Comparison of ENCODE assay signal across 10 cellular contexts in the genomic region with DNA sequence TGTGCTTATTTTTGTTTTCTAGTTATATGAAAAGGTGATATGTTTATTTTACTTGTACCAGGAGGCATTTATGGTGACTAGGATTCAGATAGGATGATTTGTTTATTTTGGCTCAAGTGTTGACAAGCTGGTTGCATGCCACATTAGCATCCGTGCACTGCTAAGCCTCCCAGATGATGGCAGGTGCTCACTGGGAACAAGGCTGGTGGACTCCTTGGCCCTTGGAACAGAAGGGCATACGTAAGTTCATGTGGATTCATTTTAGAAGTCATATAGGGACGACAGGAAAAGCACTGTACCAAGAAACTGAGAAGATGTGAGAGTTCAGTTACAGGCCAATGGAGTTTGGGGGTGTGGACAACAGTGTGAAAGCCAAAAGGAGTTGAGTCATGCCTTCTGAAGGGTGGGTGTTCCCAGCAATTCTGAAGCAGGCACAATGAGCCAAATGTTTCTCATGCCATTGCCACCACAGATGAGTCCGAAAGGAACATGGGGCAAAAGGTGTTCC.
DNase-seq lines count a peak whose midpoint lies in the region; ATAC-seq, FAIRE-seq and TF ChIP-seq lines count a peak whose summit lies in the region.
"Had no signal": no experiment of that assay in that cellular context is flagged by ENCODE, and none has a peak within 500 bp of the region (broad histone marks: within the 10 kb centered on the region; RNA-seq: fewer than 3 reads in every experiment).

No MANE protein-coding gene starts in this region.

- no peak overlapping the region for H2BK120ac ChIP-seq in mesenchymal stem cell (ENCODE audit: low read depth, low read length)

- RAD21 ChIA-PET in GM12878 (lab: Charles Lee; ENCODE audit: unreplicated experiment) = no interaction called here

- no peaks in the 10 kb centered on the region for H3K27me3 Mint-ChIP-seq in naive thymus-derived CD4-positive, alpha-beta T cell
- H3K27me3 Mint-ChIP-seq: B cell had no signal

- no peak overlapping the region for H4K8ac ChIP-seq in mesenchymal stem cell (ENCODE audit: low read length)

- peak; percentile 54; the same call in 2 of the 3 replicates for ATAC-seq in GM12878
- ATAC-seq in naive thymus-derived CD4-positive, alpha-beta T cell = no peak

- H3K79me2 ChIP-seq in GM12878 (ENCODE audit: control insufficient read depth, insufficient read depth, low read length) = no peaks in the 10 kb centered on the region

- H4K20me1 ChIP-seq in GM12878 (ENCODE audit: control insufficient read depth, insufficient read depth) = no peaks in the 10 kb centered on the region

- DNase-seq in NCI-H1436 (lab: John Stamatoyannopoulos, UW) (peak; percentile 11), NCI-H1436 treated with DMSO at 0.1 percent for 48 hours (lab: John Stamatoyannopoulos, UW) (no peak), NCI-H1417 treated with DMSO at 0.1 percent for 48 hours (lab: John Stamatoyannopoulos, UW) (peak; percentile 32), GM12878 (ENCODE audit: low read depth, low spot score) (no peak), mesenchymal stem cell (peak; percentile 84), iPS-NIHi7 (ENCODE audit: extremely low spot score) (no peak), suprapubic skin (ENCODE audit: low spot score in 2 of 2) (no peak)
- DNase-seq in naive thymus-derived CD4-positive, alpha-beta T cell = no peak

- TF ChIP-seq POLR2A in GM12878 (IDR thresholded peaks at IDR 0.05; ENCODE audit: low read depth, low read length) (no peak), suprapubic skin (IDR thresholded peaks at IDR 0.05) (no peak)

- H3K4me2 ChIP-seq in GM12878 (ENCODE audit: control insufficient read depth, insufficient read depth) (peak overlapping the region; percentile 61), mesenchymal stem cell (ENCODE audit: low read length, poor library complexity, severe bottlenecking) (no peak overlapping the region)

- H3K9ac ChIP-seq in GM12878 (ENCODE audit: control insufficient read depth, insufficient read depth, low read length) (no peak overlapping the region), mesenchymal stem cell (ENCODE audit: low read length) (peak overlapping the region; percentile 38)

- H3K9me3 ChIP-seq in GM12878 (replicated peaks; ENCODE audit: control insufficient read depth, insufficient read depth, low read length) = no peaks in the 10 kb centered on the region
- H3K9me3 ChIP-seq in mesenchymal stem cell (ENCODE audit: control insufficient read depth, low read length) = no peaks in the 10 kb centered on the region
- no peaks in the 10 kb centered on the region for H3K9me3 ChIP-seq in naive thymus-derived CD4-positive, alpha-beta T cell (ENCODE audit: control insufficient read depth in 2 of 3, low read length in 3 of 3)
- H3K9me3 ChIP-seq in suprapubic skin = no peaks in the 10 kb centered on the region

- peak overlapping the region; percentile 1 for H4K91ac ChIP-seq in mesenchymal stem cell (ENCODE audit: low read length)

- H3K23ac ChIP-seq in mesenchymal stem cell (ENCODE audit: low read length in 2 of 2) = no peak overlapping the region

- H3K9me3 Mint-ChIP-seq in naive thymus-derived CD4-positive, alpha-beta T cell = no peaks in the 10 kb centered on the region
- H3K9me3 Mint-ChIP-seq: T-helper 1 cell treated with Interleukin-12 subunit alpha and Interleukin-12 subunit beta and Interleukin-4 antibody, amounts not matched to agents 30 μg/mL and 1 μg/mL, for 36 hours had no signal

- peaks cover 7 to 17% (median 11%) of the 10 kb centered on the region in 7 donors for H3K4me1 Mint-ChIP-seq in naive thymus-derived CD4-positive, alpha-beta T cell

- H3K27ac ChIP-seq in GM12878 (ENCODE audit: control insufficient read depth, insufficient read depth) (0 out of 2 replicates have a peak overlapping the region, but pooled peaks have one; percentile 13), mesenchymal stem cell (ENCODE audit: low read length, poor library complexity, severe bottlenecking) (peak overlapping the region; percentile 8), suprapubic skin (no peak overlapping the region)
- H3K27ac ChIP-seq in naive thymus-derived CD4-positive, alpha-beta T cell (ENCODE audit: low read depth, low read length) = no peak overlapping the region

- no peak overlapping the region for H3K4ac ChIP-seq in mesenchymal stem cell (ENCODE audit: low read depth in 1 of 2, low read length in 2 of 2)

- FAIRE-seq in GM12878 (lab: Jason Lieb, UNC) = no peak

- no peak overlapping the region for H2BK5ac ChIP-seq in mesenchymal stem cell (ENCODE audit: low read depth, low read length, poor library complexity, severe bottlenecking)

- H3K27me3 ChIP-seq in GM12878 (replicated peaks in 1 of 2; ENCODE audit: control insufficient read depth in 2 of 2, insufficient read depth in 2 of 2, low read length in 1 of 2) (no peaks in the 10 kb centered on the region), mesenchymal stem cell (ENCODE audit: control insufficient read depth in 1 of 2, insufficient read depth in 1 of 2, low read length in 2 of 2) (no peaks in the 10 kb centered on the region), suprapubic skin (no peaks in the 10 kb centered on the region)
- no peaks in the 10 kb centered on the region for H3K27me3 ChIP-seq in naive thymus-derived CD4-positive, alpha-beta T cell (ENCODE audit: control insufficient read depth in 2 of 2, insufficient read depth in 2 of 2, low read length in 2 of 2)

- H3K4me3 ChIP-seq in GM12878 (no peak overlapping the region), mesenchymal stem cell (ENCODE audit: insufficient read depth in 1 of 2, low read depth in 1 of 2, low read length in 2 of 2) (peak overlapping the region in 1 of 2 experiments; percentile 59), suprapubic skin (no peak overlapping the region)
- no peak overlapping the region for H3K4me3 ChIP-seq in naive thymus-derived CD4-positive, alpha-beta T cell (ENCODE audit: low read length)

- TF ChIP-seq CTCF in GM12878 (IDR thresholded peaks at IDR 0.05 in 2 of 3, conservative IDR thresholded peaks at IDR 0.05 in 1 of 3; ENCODE audit: control insufficient read depth in 2 of 3, extremely low read depth in 1 of 3, insufficient read depth in 1 of 3, low read depth in 3 of 3, low read length in 3 of 3) = no peak
- TF ChIP-seq CTCF in suprapubic skin (IDR thresholded peaks at IDR 0.05) = no peak

- no peak overlapping the region for H2BK12ac ChIP-seq in mesenchymal stem cell (ENCODE audit: low read length in 2 of 2)

- H2AFZ ChIP-seq in GM12878 (ENCODE audit: control insufficient read depth, low read depth, low read length) (peak overlapping the region; percentile 48), mesenchymal stem cell (ENCODE audit: low read depth, low read length) (no peak overlapping the region)

- no peak for TF ChIP-seq RAD21 in GM12878 (IDR thresholded peaks at IDR 0.05; ENCODE audit: insufficient read depth, low read depth, low read length)

- TF ChIP-seq EP300 in GM12878 (IDR thresholded peaks at IDR 0.05; ENCODE audit: borderline replicate concordance in 1 of 2, control insufficient read depth in 1 of 2, low read depth in 2 of 2, low read length in 2 of 2) (no peak), suprapubic skin (IDR thresholded peaks at IDR 0.05) (no peak)

- no peak overlapping the region for H3K27ac Mint-ChIP-seq in naive thymus-derived CD4-positive, alpha-beta T cell
- H3K27ac Mint-ChIP-seq: B cell; T-helper 1 cell treated with Interleukin-12 subunit alpha and Interleukin-12 subunit beta and Interleukin-4 antibody, amounts not matched to agents 30 μg/mL and 1 μg/mL, for 36 hours had no signal

- WGBS in GM12878 (ENCODE audit: insufficient coverage, insufficient replicate concordance, low lambda C conversion rate, missing lambda C conversion rate) = 38% methylated on average over 4 of the region's 4 CpGs
- 4% methylated on average over 3 of the region's 4 CpGs for WGBS in mesenchymal stem cell
- 33% methylated on average over 4 of the region's 4 CpGs for WGBS in suprapubic skin

- intact Hi-C loops in GM12878 (cut with micrococcal nuclease; ENCODE audit: unreplicated experiment) = no loop called here
- intact Hi-C loops in naive thymus-derived CD4-positive, alpha-beta T cell (cut with micrococcal nuclease) = no loop called here

- H3K14ac ChIP-seq in mesenchymal stem cell (ENCODE audit: low read length in 2 of 2) = no peak overlapping the region

- POLR2A ChIA-PET in GM12878 (lab: Charles Lee) = no interaction called here
- POLR2A ChIA-PET in naive thymus-derived CD4-positive, alpha-beta T cell (lab: Charles Lee) = no interaction called here

- no peak overlapping the region for H2AK5ac ChIP-seq in mesenchymal stem cell (ENCODE audit: low read length, severe bottlenecking)

- SMC1A ChIA-PET in GM12878 (lab: Charles Lee; ENCODE audit: uncharacterized antibody, unreplicated experiment) = no interaction called here

- peaks cover 0 to 2% (median 0%) of the 10 kb centered on the region in 5 donors for H3K36me3 Mint-ChIP-seq in naive thymus-derived CD4-positive, alpha-beta T cell

- H2BK15ac ChIP-seq in mesenchymal stem cell (ENCODE audit: low read depth, poor library complexity, severe bottlenecking) = no peak overlapping the region

- no TSS peak for BruUV-seq in GM12878 (replicated peaks; lab: Mats Ljungman, UMichigan)

- H3K36me3 ChIP-seq in GM12878 (ENCODE audit: control insufficient read depth in 2 of 2, insufficient read depth in 2 of 2, low read length in 1 of 2) (no peaks in the 10 kb centered on the region), mesenchymal stem cell (ENCODE audit: control insufficient read depth in 1 of 2, insufficient read depth in 2 of 2, low read depth in 1 of 2, low read length in 2 of 2) (no peaks in the 10 kb centered on the region), suprapubic skin (no peaks in the 10 kb centered on the region)
- no peaks in the 10 kb centered on the region for H3K36me3 ChIP-seq in naive thymus-derived CD4-positive, alpha-beta T cell (ENCODE audit: control insufficient read depth in 2 of 3, insufficient read depth in 3 of 3, low read length in 3 of 3)

- no peak overlapping the region for H3K4me3 Mint-ChIP-seq in naive thymus-derived CD4-positive, alpha-beta T cell
- H3K4me3 Mint-ChIP-seq: B cell; T-helper 1 cell treated with Interleukin-12 subunit alpha and Interleukin-12 subunit beta and Interleukin-4 antibody, amounts not matched to agents 30 μg/mL and 1 μg/mL, for 36 hours had no signal

- CTCF ChIA-PET in GM12878 (lab: Yijun Ruan, JAX) = interaction anchor here (0.7 to 1.4 kb wide), 3 partner anchors 12 to 166 kb away, joined by 3 read pairs; no protein-coding TSS in a partner anchor
- CTCF ChIA-PET in naive thymus-derived CD4-positive, alpha-beta T cell (lab: Charles Lee) = no interaction called here

- H3K79me1 ChIP-seq in mesenchymal stem cell (replicated peaks; ENCODE audit: low read length, poor library complexity, severe bottlenecking) = peaks cover 5% of the 10 kb centered on the region

- peak overlapping the region in 1 of 2 experiments; percentile 62 for H3K18ac ChIP-seq in mesenchymal stem cell (ENCODE audit: low read depth in 1 of 2, low read length in 2 of 2)

- in situ Hi-C loops in GM12878 (cut with MboI) = no loop called here

- H3K4me1 ChIP-seq in GM12878 (ENCODE audit: control insufficient read depth, insufficient read depth, low read length) (peaks cover 12% of the 10 kb centered on the region), mesenchymal stem cell (ENCODE audit: control insufficient read depth, insufficient read depth, low read depth, low read length) (peaks cover 4% of the 10 kb centered on the region), suprapubic skin (peaks cover 24% of the 10 kb centered on the region)
- H3K4me1 ChIP-seq in naive thymus-derived CD4-positive, alpha-beta T cell (ENCODE audit: control insufficient read depth in 2 of 2, insufficient read depth in 2 of 2, low read length in 2 of 2) = peaks cover 0 to 6% of the 10 kb centered on the region in 2 donors

Comparison
In these comparisons a context has a peak if more than half of its experiments do, and no peak if none do; other contexts are left out.
1. DNase-seq: peak in NCI-H1436 (single experiment), NCI-H1417 treated with DMSO at 0.1 percent for 48 hours (single experiment) and mesenchymal stem cell (single experiment); none in NCI-H1436 treated with DMSO at 0.1 percent for 48 hours (single experiment), GM12878 (single experiment), naive thymus-derived CD4-positive, alpha-beta T cell (0 of 9), iPS-NIHi7 (single experiment) and suprapubic skin (0 of 2).
2. H3K27ac ChIP-seq: peak in GM12878 (single experiment) and mesenchymal stem cell (single experiment); none in naive thymus-derived CD4-positive, alpha-beta T cell (single experiment) and suprapubic skin (single experiment).